ENCODE assay signal across 23 cellular contexts in genomic region chr2:219491278-219491967, GRCh38. TPM values are rescaled to one million over a fixed set of nuclear protein-coding genes. Genes with fewer than 3 reads are reported as not detected.
"Had no signal": no experiment of that assay in that cellular context is flagged by ENCODE, and none has a peak within 500 bp of the region (broad histone marks: within the 10 kb centered on the region; RNA-seq: fewer than 3 reads in every experiment).

No MANE protein-coding gene starts in this region.

- H3K27me3 ChIP-seq: Peyer's patch had no signal

- DNase-seq: activated CD4-positive, alpha-beta T cell treated with anti-CD3 and anti-CD28 coated beads, Interleukin-2, amount 10 ng/mL, durations not matched to agents 24 days and 14 days; activated CD4-positive, alpha-beta T cell treated with anti-CD3 and anti-CD28 coated beads, Interleukin-2, amount 50 U/mL, for 48 hours; activated CD4-positive, CD25-positive, alpha-beta regulatory T cell treated with anti-CD3 and anti-CD28 coated beads, Interleukin-2, amount 50 U/mL, for 72 hours; activated CD8-positive, alpha-beta memory T cell treated with anti-CD3 and anti-CD28 coated beads, Interleukin-2, amount 10 ng/mL, durations not matched to agents 7 days and 5 days; activated effector memory CD4-positive, alpha-beta T cell treated with Interleukin-2 at 50 U/mL for 16 hours; activated naive CD4-positive, alpha-beta T cell; activated T-cell treated with anti-CD3 and anti-CD28 coated beads, Interleukin-2, amount 50 U/mL, for 24 hours; aorta; body of pancreas; Karpas-422; MM.1S; NCI-H1105; NCI-H1436; NCI-H1694 treated with DMSO at 0.1 percent for 48 hours; NCI-H2029 treated with DMSO at 0.1 percent for 48 hours; NCI-H345; NCI-H510A; NCI-H526 treated with DMSO at 0.1 percent for 48 hours; Peyer's patch; SHP77 treated with DMSO at 0.1 percent for 48 hours had no signal

- H3K27ac ChIP-seq: body of pancreas, Peyer's patch, RWPE1 had no signal

- H3K9me3 ChIP-seq: body of pancreas, Peyer's patch had no signal

- H3K36me3 ChIP-seq: Peyer's patch had no signal

- FAIRE-seq: bronchial epithelial cell had no signal

- H3K4me1 ChIP-seq: body of pancreas had no signal

- ATAC-seq: activated CD8-positive, alpha-beta memory T cell treated with anti-CD3 and anti-CD28 coated beads, Interleukin-2, amount 10 ng/mL, durations not matched to agents 7 days and 5 days; body of pancreas had no signal

- H3K4me3 ChIP-seq: body of pancreas, Peyer's patch had no signal

RNA-seq across cellular contexts. Expression of gene ASIC4, which starts 22.9 kb away (rescaled TPM):
- total RNA-seq: activated CD4-positive, alpha-beta T cell treated with anti-CD3 and anti-CD28 coated beads, Interleukin-2, amount 10 ng/mL, durations not matched to agents 24 days and 14 days; body of pancreas; SK-MEL-5 had no signal
